18 cellular contexts compared by ENCODE assay signal in the genomic region with DNA sequence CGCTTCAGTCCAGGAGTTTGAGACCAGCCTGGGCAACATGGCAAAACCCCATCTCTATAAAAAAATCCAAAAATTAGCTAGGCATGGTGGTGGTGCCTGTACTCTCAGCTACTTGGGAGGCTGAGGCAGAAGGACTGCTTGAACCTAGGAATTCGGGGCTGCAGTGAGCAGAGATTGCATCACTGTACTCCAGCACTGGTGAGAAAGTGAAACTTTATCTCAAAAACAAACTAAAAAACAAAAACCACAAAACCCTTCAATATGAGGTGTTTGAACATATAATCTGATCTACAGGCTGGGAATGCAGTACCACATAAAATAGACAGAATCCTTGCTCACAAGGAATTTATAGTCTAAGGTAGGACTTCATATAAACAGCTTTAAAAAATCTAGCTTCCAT.
DNase-seq lines count a peak whose midpoint lies in the region; ATAC-seq, FAIRE-seq and TF ChIP-seq lines count a peak whose summit lies in the region.
"Had no signal": no experiment of that assay in that cellular context is flagged by ENCODE, and none has a peak within 500 bp of the region (broad histone marks: within the 10 kb centered on the region; RNA-seq: fewer than 3 reads in every experiment).

No MANE protein-coding gene starts in this region.

- H3K79me2 ChIP-seq in HepG2 (ENCODE audit: insufficient read depth, low read length): no peaks in the 10 kb centered on the region

- H3K9ac ChIP-seq in adipocyte (ENCODE audit: low read length) (peak overlapping the region; percentile 39), HepG2 (ENCODE audit: insufficient read depth, low read depth, low read length) (no peak overlapping the region)

- DNase-seq in GM12865 (ENCODE audit: low read depth): peak; percentile 15
- DNase-seq in Jurkat, Clone E6-1 (ENCODE audit: low read depth, low spot score): peak; percentile 21
- DNase-seq in adipocyte (ENCODE audit: low read depth): peak; percentile 44
- DNase-seq in HepG2 (ENCODE audit: low spot score): no peak
- no peak for DNase-seq in SHP77 (lab: John Stamatoyannopoulos, UW)
- DNase-seq: activated T-cell treated with anti-CD3 and anti-CD28 coated beads, Interleukin-2, amount 50 U/mL, for 4 hours; body of pancreas; C1 segment of cervical spinal cord; effector CD8-positive, alpha-beta T cell; mesendoderm; NCI-H1436; NCI-H524; PC-9; stimulated activated CD4-positive, alpha-beta T cell treated with anti-CD3 and anti-CD28 coated beads, Interleukin-4, amount 100 ng/mL, for 4 hours had no signal

- no peak for TF ChIP-seq CTCF in GM12865 (IDR thresholded peaks at IDR 0.05; ENCODE audit: insufficient read depth, low read depth, low read length, missing control alignments)
- no peak for TF ChIP-seq CTCF in HepG2 (CRISPR knock-in tag; IDR thresholded peaks at IDR 0.05)

- no peak overlapping the region for H2AFZ ChIP-seq in HepG2 (ENCODE audit: low read length)
- H2AFZ ChIP-seq: PC-9 had no signal

- peaks cover 98% of the 10 kb centered on the region for H3K36me3 ChIP-seq in adipocyte (ENCODE audit: control insufficient read depth, insufficient read depth, low read length, severe bottlenecking)
- peaks cover 4 to 60% of the 10 kb centered on the region in 2 experiments; a peak in 4 of 5 replicates for H3K36me3 ChIP-seq in HepG2 (replicated peaks in 1 of 2; ENCODE audit: control insufficient read depth in 1 of 2, insufficient read depth in 2 of 2, low read length in 2 of 2)

- no peak for ATAC-seq in HepG2
- ATAC-seq in HG03342 (IDR thresholded peaks at IDR 0.05; ENCODE audit: unreplicated experiment): no peak
- no peak for ATAC-seq in GM18505 (IDR thresholded peaks at IDR 0.05; ENCODE audit: unreplicated experiment)
- no peak for ATAC-seq in GM18870 (IDR thresholded peaks at IDR 0.05; ENCODE audit: unreplicated experiment)
- ATAC-seq: body of pancreas had no signal

- FAIRE-seq in HepG2 (lab: Jason Lieb, UNC): no peak
- FAIRE-seq: H54 had no signal

- no TSS peak for BruUV-seq in HepG2 (replicated peaks; lab: Mats Ljungman, UMichigan)

- H3K27me3 ChIP-seq in adipocyte (replicated peaks; ENCODE audit: control insufficient read depth, insufficient read depth, low read length) (no peaks in the 10 kb centered on the region), HepG2 (ENCODE audit: control insufficient read depth in 1 of 2, insufficient read depth in 2 of 2, low read length in 2 of 2) (no peaks in the 10 kb centered on the region)
- H3K27me3 ChIP-seq: body of pancreas had no signal

- no peak overlapping the region for H3K4me2 ChIP-seq in HepG2 (ENCODE audit: low read depth, low read length)
- H3K4me2 ChIP-seq: PC-9 had no signal

- 86% methylated on average over 2 of the region's 2 CpGs for WGBS in HepG2 (ENCODE audit: low lambda C conversion rate)

- H3K9me3 ChIP-seq in adipocyte (ENCODE audit: control insufficient read depth, low read length): no peaks in the 10 kb centered on the region
- no peaks in the 10 kb centered on the region for H3K9me3 ChIP-seq in HepG2 (ENCODE audit: low read length)
- H3K9me3 ChIP-seq: body of pancreas had no signal

- CTCF ChIA-PET in HepG2 (lab: Yijun Ruan, JAX; ENCODE audit: low intra/inter-chr PET ratio, low total read pairs): no interaction called here

- H3K4me3 ChIP-seq in GM12865 (ENCODE audit: low read depth, low read length) (no peak overlapping the region), adipocyte (ENCODE audit: low read length) (no peak overlapping the region), HepG2 (replicated peaks in 1 of 3; ENCODE audit: insufficient read depth in 1 of 3, low read depth in 2 of 3, low read length in 3 of 3) (no peak overlapping the region)
- no peak overlapping the region for H3K4me3 ChIP-seq in Jurkat, Clone E6-1 (ENCODE audit: low read length)
- H3K4me3 ChIP-seq: body of pancreas, PC-9 had no signal

- in situ Hi-C loops in HepG2 (cut with HindIII; ENCODE audit: extremely low pct_ligation_motif_present, low pct_unique_long_range_greater_than_20kb): no loop called here

- H4K20me1 ChIP-seq in HepG2 (ENCODE audit: insufficient read depth, low read length): no peaks in the 10 kb centered on the region

- no peak for TF ChIP-seq RAD21 in HepG2 (CRISPR knock-in tag; IDR thresholded peaks at IDR 0.05)

- POLR2A ChIA-PET in HepG2 (lab: Yijun Ruan, JAX): no interaction called here

- TF ChIP-seq POLR2A in HepG2 (IDR thresholded peaks at IDR 0.05; ENCODE audit: insufficient read depth in 1 of 2, low read depth in 2 of 2, low read length in 2 of 2) (no peak), GM18505 (IDR thresholded peaks at IDR 0.05; ENCODE audit: borderline replicate concordance, extremely low read depth, insufficient read depth, insufficient read length) (no peak)

- H3K27ac ChIP-seq in HepG2 (ENCODE audit: extremely low read length, insufficient read depth, low read length): no peak overlapping the region
- H3K27ac ChIP-seq: body of pancreas, PC-9 had no signal

- intact Hi-C loops in HepG2 (cut with micrococcal nuclease; ENCODE audit: unreplicated experiment): no loop called here

- TF ChIP-seq EP300 in HepG2 (IDR thresholded peaks at IDR 0.05; ENCODE audit: low read depth in 2 of 2, low read length in 2 of 2): no peak
- no peak for TF ChIP-seq EP300 in HepG2 (CRISPR knock-in tag; IDR thresholded peaks at IDR 0.05; ENCODE audit: borderline replicate concordance)

- H3K4me1 ChIP-seq in adipocyte (ENCODE audit: control insufficient read depth, insufficient read depth, low read length) (peaks cover 3% of the 10 kb centered on the region), HepG2 (ENCODE audit: insufficient read depth, low read length) (no peaks in the 10 kb centered on the region)
- H3K4me1 ChIP-seq: body of pancreas had no signal

TF ChIP-seq in HepG2, 621 proteins besides CTCF, POLR2A, EP300 and RAD21:
- no peak for TF ChIP-seq MXI1 (IDR thresholded peaks at IDR 0.05; ENCODE audit: borderline replicate concordance, low read depth, low read length)
- TF ChIP-seq CEBPB (IDR thresholded peaks at IDR 0.05; ENCODE audit: borderline replicate concordance, low read depth, low read length): peak; percentile 18; the same call in 1 of the 2 replicates
- TF ChIP-seq ZNF775 (CRISPR knock-in tag; IDR thresholded peaks at IDR 0.05; ENCODE audit: borderline replicate concordance): no peak

Comparison
In these comparisons a context has a peak if more than half of its experiments do, and no peak if none do; other contexts are left out.
1. DNase-seq: peak in GM12865 (single experiment), Jurkat, Clone E6-1 (single experiment) and adipocyte (single experiment); none in HepG2 (single experiment) and SHP77 (0 of 2).